In the genomic region with DNA sequence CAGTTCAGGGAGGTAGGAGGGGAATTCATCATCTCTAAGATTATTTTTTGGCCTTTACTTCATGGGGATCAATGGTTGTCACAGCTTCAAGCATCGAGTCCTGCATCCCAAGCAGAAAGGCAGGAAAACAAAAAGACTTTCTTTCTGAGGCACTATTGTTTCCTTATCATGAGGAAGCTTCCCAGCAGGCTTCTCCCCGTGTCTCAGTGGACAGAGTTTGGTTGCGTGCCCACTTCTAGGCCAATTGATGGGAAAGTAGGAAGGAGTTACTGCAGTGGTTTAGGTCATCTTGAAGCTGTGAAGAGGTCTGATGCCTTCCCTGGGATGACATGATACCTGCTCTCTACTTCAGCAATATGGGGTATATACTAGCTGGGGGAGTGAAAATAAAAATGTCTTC, we compare ENCODE assay signal across 1 cellular context.
TF ChIP-seq lines count a peak whose summit lies in the region.

No MANE protein-coding gene starts in this region.

TF ChIP-seq in GM23338, 12 proteins besides CTCF, POLR2A, EP300 and RAD21 (continued from another document):
- TF ChIP-seq, protein P1, sequence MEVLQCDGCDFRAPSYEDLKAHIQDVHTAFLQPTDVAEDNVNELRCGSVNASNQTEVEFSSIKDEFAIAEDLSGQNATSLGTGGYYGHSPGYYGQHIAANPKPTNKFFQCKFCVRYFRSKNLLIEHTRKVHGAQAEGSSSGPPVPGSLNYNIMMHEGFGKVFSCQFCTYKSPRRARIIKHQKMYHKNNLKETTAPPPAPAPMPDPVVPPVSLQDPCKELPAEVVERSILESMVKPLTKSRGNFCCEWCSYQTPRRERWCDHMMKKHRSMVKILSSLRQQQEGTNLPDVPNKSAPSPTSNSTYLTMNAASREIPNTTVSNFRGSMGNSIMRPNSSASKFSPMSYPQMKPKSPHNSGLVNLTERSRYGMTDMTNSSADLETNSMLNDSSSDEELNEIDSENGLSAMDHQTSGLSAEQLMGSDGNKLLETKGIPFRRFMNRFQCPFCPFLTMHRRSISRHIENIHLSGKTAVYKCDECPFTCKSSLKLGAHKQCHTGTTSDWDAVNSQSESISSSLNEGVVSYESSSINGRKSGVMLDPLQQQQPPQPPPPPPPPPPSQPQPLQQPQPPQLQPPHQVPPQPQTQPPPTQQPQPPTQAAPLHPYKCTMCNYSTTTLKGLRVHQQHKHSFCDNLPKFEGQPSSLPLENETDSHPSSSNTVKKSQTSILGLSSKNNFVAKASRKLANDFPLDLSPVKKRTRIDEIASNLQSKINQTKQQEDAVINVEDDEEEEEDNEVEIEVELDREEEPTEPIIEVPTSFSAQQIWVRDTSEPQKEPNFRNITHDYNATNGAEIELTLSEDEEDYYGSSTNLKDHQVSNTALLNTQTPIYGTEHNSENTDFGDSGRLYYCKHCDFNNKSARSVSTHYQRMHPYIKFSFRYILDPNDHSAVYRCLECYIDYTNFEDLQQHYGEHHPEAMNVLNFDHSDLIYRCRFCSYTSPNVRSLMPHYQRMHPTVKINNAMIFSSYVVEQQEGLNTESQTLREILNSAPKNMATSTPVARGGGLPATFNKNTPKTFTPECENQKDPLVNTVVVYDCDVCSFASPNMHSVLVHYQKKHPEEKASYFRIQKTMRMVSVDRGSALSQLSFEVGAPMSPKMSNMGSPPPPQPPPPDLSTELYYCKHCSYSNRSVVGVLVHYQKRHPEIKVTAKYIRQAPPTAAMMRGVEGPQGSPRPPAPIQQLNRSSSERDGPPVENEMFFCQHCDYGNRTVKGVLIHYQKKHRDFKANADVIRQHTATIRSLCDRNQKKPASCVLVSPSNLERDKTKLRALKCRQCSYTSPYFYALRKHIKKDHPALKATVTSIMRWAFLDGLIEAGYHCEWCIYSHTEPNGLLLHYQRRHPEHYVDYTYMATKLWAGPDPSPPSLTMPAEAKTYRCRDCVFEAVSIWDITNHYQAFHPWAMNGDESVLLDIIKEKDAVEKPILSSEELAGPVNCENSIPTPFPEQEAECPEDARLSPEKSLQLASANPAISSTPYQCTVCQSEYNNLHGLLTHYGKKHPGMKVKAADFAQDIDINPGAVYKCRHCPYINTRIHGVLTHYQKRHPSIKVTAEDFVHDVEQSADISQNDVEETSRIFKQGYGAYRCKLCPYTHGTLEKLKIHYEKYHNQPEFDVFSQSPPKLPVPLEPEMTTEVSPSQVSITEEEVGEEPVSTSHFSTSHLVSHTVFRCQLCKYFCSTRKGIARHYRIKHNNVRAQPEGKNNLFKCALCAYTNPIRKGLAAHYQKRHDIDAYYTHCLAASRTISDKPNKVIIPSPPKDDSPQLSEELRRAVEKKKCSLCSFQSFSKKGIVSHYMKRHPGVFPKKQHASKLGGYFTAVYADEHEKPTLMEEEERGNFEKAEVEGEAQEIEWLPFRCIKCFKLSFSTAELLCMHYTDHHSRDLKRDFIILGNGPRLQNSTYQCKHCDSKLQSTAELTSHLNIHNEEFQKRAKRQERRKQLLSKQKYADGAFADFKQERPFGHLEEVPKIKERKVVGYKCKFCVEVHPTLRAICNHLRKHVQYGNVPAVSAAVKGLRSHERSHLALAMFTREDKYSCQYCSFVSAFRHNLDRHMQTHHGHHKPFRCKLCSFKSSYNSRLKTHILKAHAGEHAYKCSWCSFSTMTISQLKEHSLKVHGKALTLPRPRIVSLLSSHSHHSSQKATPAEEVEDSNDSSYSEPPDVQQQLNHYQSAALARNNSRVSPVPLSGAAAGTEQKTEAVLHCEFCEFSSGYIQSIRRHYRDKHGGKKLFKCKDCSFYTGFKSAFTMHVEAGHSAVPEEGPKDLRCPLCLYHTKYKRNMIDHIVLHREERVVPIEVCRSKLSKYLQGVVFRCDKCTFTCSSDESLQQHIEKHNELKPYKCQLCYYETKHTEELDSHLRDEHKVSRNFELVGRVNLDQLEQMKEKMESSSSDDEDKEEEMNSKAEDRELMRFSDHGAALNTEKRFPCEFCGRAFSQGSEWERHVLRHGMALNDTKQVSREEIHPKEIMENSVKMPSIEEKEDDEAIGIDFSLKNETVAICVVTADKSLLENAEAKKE (CRISPR knock-in tag; IDR thresholded peaks at IDR 0.05) = no peak
- TF ChIP-seq ZNF114 (CRISPR knock-in tag; IDR thresholded peaks at IDR 0.05) (no peak), EZH2phosphoT487 (IDR thresholded peaks at IDR 0.05; ENCODE audit: unreplicated experiment) (no peak)
